ENCODE assay signal across 8 cellular contexts in genomic region chr7:151368136-151368571, GRCh38. TPM values are rescaled to one million over a fixed set of nuclear protein-coding genes. Genes with fewer than 3 reads are reported as not detected.
DNase-seq lines count a peak whose midpoint lies in the region; ATAC-seq, FAIRE-seq and TF ChIP-seq lines count a peak whose summit lies in the region.

No MANE protein-coding gene starts in this region.

- POLR2A ChIA-PET in naive thymus-derived CD4-positive, alpha-beta T cell (lab: Charles Lee), result interaction anchor here (0.7 to 1.9 kb wide), 5 partner anchors 16 to 81 kb away, joined by 3 to 9 read pairs (median 4); no protein-coding TSS in a partner anchor

- H3K27ac ChIP-seq in naive thymus-derived CD4-positive, alpha-beta T cell (ENCODE audit: low read depth, low read length), result no peak overlapping the region

- no peaks in the 10 kb centered on the region for H3K27me3 Mint-ChIP-seq in naive thymus-derived CD4-positive, alpha-beta T cell

- H3K4me3 Mint-ChIP-seq in naive thymus-derived CD4-positive, alpha-beta T cell, result no peak overlapping the region

- no peak overlapping the region for H3K4me3 ChIP-seq in epithelial cell of proximal tubule (ENCODE audit: low read depth, low read length)
- no peak overlapping the region for H3K4me3 ChIP-seq in naive thymus-derived CD4-positive, alpha-beta T cell (ENCODE audit: low read length)

- H3K9me3 ChIP-seq in naive thymus-derived CD4-positive, alpha-beta T cell (ENCODE audit: control insufficient read depth in 2 of 3, low read length in 3 of 3), result no peaks in the 10 kb centered on the region

- TF ChIP-seq CTCF in D721Med (IDR thresholded peaks at IDR 0.05; ENCODE audit: insufficient read depth, missing control alignments) (peak; percentile 86), epithelial cell of proximal tubule (conservative IDR thresholded peaks at IDR 0.05; ENCODE audit: low read depth, low read length) (peak; percentile 94)

- no peak for FAIRE-seq in D721Med (lab: Jason Lieb, UNC)

- peaks cover 0 to 41% (median 12%) of the 10 kb centered on the region in 3 experiments for H3K36me3 ChIP-seq in naive thymus-derived CD4-positive, alpha-beta T cell (ENCODE audit: control insufficient read depth in 2 of 3, insufficient read depth in 3 of 3, low read length in 3 of 3)

- no peak for DNase-seq in D721Med (ENCODE audit: insufficient read length, low spot score)
- peak; percentile 21 to 47 for DNase-seq in NOMO-1 (lab: John Stamatoyannopoulos, UW; ENCODE audit: unreplicated experiment in 2 of 2)
- DNase-seq in activated CD8-positive, alpha-beta memory T cell treated with anti-CD3 and anti-CD28 coated beads, Interleukin-2, amount 50 U/mL, for 24 hours (ENCODE audit: extremely low read depth), result peak; percentile 44
- no peak for DNase-seq in epithelial cell of proximal tubule (ENCODE audit: low read depth)
- DNase-seq in naive thymus-derived CD4-positive, alpha-beta T cell, result peak; percentile 55 to 80 (median 69)
- peak; percentile 46 to 65 for DNase-seq in stimulated activated CD8-positive, alpha-beta memory T cell treated with anti-CD3 and anti-CD28 coated beads, Interleukin-7, amount 100 ng/mL, for 48 hours (ENCODE audit: extremely low read depth in 1 of 2, low read depth in 1 of 2)

- H3K36me3 Mint-ChIP-seq in naive thymus-derived CD4-positive, alpha-beta T cell, result peaks cover 3 to 27% (median 13%) of the 10 kb centered on the region in 5 donors

- H3K9me3 Mint-ChIP-seq in naive thymus-derived CD4-positive, alpha-beta T cell, result peaks cover 0 to 1% (median 0%) of the 10 kb centered on the region in 11 donors

- H3K27me3 ChIP-seq in naive thymus-derived CD4-positive, alpha-beta T cell (ENCODE audit: control insufficient read depth in 2 of 2, insufficient read depth in 2 of 2, low read length in 2 of 2), result no peaks in the 10 kb centered on the region

- CTCF ChIA-PET in naive thymus-derived CD4-positive, alpha-beta T cell (lab: Charles Lee), result interaction anchor here (0.6 to 7.4 kb wide), 18 partner anchors 8 to 389 kb away, joined by 3 to 130 read pairs (median 3); partner anchors contain the start of gene WDR86

- peaks cover 3 to 29% (median 12%) of the 10 kb centered on the region in 7 donors for H3K4me1 Mint-ChIP-seq in naive thymus-derived CD4-positive, alpha-beta T cell

- peak overlapping the region in 2 of 9 donors; percentile 46 to 56 for H3K27ac Mint-ChIP-seq in naive thymus-derived CD4-positive, alpha-beta T cell

- intact Hi-C loops in naive thymus-derived CD4-positive, alpha-beta T cell (cut with micrococcal nuclease), result loop anchor here (1.0 to 5.0 kb wide), 9 partner anchors 15 to 391 kb away; no protein-coding TSS in a partner anchor

- ATAC-seq in GM19467 (IDR thresholded peaks at IDR 0.05; ENCODE audit: unreplicated experiment) (peak; percentile 97), HG03558 (IDR thresholded peaks at IDR 0.05; ENCODE audit: extremely low read depth, unreplicated experiment) (peak; percentile 91)
- ATAC-seq in naive thymus-derived CD4-positive, alpha-beta T cell, result peak; percentile 99

- peaks cover 0 to 4% of the 10 kb centered on the region in 2 donors for H3K4me1 ChIP-seq in naive thymus-derived CD4-positive, alpha-beta T cell (ENCODE audit: control insufficient read depth in 2 of 2, insufficient read depth in 2 of 2, low read length in 2 of 2)

RNA-seq across cellular contexts. Expression of gene NUB1, which starts 26.5 kb away (rescaled TPM):
- 42.6 and 70.7 TPM in 2 replicates for total RNA-seq in epithelial cell of proximal tubule
- 100 to 1,000 TPM in 2 of 5 experiments, 10 to 100 TPM in 3; 75.1 to 116 (median 82.0) TPM for total RNA-seq in naive thymus-derived CD4-positive, alpha-beta T cell
- 10 to 100 TPM; 58.1 to 68.6 TPM for polyA plus RNA-seq in naive thymus-derived CD4-positive, alpha-beta T cell

RNA-seq across cellular contexts. Expression of gene WDR86, which starts 41.7 kb away (rescaled TPM):
- total RNA-seq in epithelial cell of proximal tubule, result 0.07 and 3.1 TPM in 2 replicates
- total RNA-seq in naive thymus-derived CD4-positive, alpha-beta T cell, result 1 to 10 TPM in 2 of 5 experiments, not detected in 3; 1.6 to 9.7 TPM
- polyA plus RNA-seq in naive thymus-derived CD4-positive, alpha-beta T cell, result 1 to 10 TPM in 1 of 2 donors, under 1 TPM in 1; 0.24 to 3.1 TPM

Comparison
In these comparisons a context has a peak if more than half of its experiments do, and no peak if none do; other contexts are left out.
1. DNase-seq: peak in NOMO-1 (2 of 2), activated CD8-positive, alpha-beta memory T cell treated with anti-CD3 and anti-CD28 coated beads, Interleukin-2, amount 50 U/mL, for 24 hours (single experiment), naive thymus-derived CD4-positive, alpha-beta T cell (9 of 9) and stimulated activated CD8-positive, alpha-beta memory T cell treated with anti-CD3 and anti-CD28 coated beads, Interleukin-7, amount 100 ng/mL, for 48 hours (2 of 2); none in D721Med (single experiment) and epithelial cell of proximal tubule (single experiment).
2. Peak in every context shown above with its lines, with median percentiles within 50 percentile points of each other: ATAC-seq.